ENCODE assay signal across 19 cellular contexts in the genomic region with DNA sequence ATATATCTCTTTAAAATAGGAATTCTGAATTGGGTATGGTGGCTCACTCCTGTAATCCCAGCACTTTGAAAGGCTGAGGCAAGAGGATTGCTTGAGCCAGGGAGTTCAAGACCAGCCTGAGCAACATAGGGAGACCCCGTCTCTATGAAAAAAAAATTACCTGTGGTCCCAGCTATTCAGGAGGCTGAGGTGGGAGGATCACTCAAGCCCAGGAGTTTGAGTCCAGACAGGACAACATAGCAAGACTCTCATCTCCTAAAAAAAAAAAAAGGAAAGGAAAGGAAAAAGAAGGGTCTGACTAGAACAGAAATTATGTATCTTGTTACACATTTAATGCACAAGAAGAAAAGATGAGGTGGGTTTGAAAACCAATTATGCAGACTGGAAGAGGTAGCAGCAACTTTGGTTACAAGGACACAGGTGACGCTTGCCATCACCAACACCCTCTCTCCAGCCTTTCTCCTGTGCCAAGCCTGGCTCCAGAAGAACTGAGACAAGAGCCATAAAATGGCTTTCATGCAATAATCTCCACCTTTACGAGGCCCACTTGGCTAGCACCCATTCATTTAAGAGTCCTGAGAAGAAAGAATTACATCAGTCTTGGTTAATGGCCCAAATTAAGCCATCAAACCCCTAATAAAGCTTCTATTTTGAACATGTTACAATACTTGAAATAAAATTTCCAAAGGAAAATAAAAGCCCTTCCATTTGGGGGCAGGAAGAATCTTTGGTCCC. TPM values are rescaled to one million over a fixed set of nuclear protein-coding genes. Genes with fewer than 3 reads are reported as not detected.
"Had no signal": no experiment of that assay in that cellular context is flagged by ENCODE, and none has a peak within 500 bp of the region (broad histone marks: within the 10 kb centered on the region; RNA-seq: fewer than 3 reads in every experiment).

No MANE protein-coding gene starts in this region.

- H3K27ac ChIP-seq: coronary artery, esophagus muscularis mucosa, neutrophil, right lobe of liver, skin epidermis, tibial artery had no signal

- H3K27me3 ChIP-seq: esophagus muscularis mucosa, neutrophil, right lobe of liver, tibial artery had no signal

- H3K4me3 ChIP-seq: coronary artery, esophagus muscularis mucosa, right lobe of liver, skin epidermis, tibial artery had no signal

- DNase-seq: activated CD4-positive, alpha-beta memory T cell treated with anti-CD3 and anti-CD28 coated beads for 36 hours; activated CD4-positive, alpha-beta T cell treated with anti-CD3 and anti-CD28 coated beads for 48 hours; activated naive CD4-positive, alpha-beta T cell treated with Interleukin-2 at 50 U/mL for 16 hours; activated naive CD8-positive, alpha-beta T cell treated with anti-CD3 and anti-CD28 coated beads for 36 hours; activated T-cell treated with anti-CD3 and anti-CD28 coated beads, Interleukin-2, amount 50 U/mL, for 48 hours; glutamatergic neuron; hippocampal formation; kidney glomerular epithelial cell; left ventricle myocardium superior; midbrain; right lobe of liver; stimulated activated CD4-positive, alpha-beta T cell treated with anti-CD3 and anti-CD28 coated beads, Interleukin-2, amount 100 ng/mL, for 24 hours; stimulated activated naive CD8-positive, alpha-beta T cell treated with anti-CD3 and anti-CD28 coated beads, Interleukin-15, amount 100 ng/mL, for 72 hours; tibial artery had no signal

- H3K36me3 ChIP-seq: esophagus muscularis mucosa, neutrophil, right lobe of liver, tibial artery had no signal

- H3K9me3 ChIP-seq: esophagus muscularis mucosa, neutrophil, right lobe of liver, tibial artery had no signal

- ATAC-seq: left ventricle myocardium superior; right lobe of liver; stimulated activated effector memory CD8-positive, alpha-beta T cell treated with anti-CD3 and anti-CD28 coated beads, Interleukin-12 subunit alpha, Interleukin-12 subunit beta, amount 100 ng/mL, for 72 hours; stimulated activated naive CD8-positive, alpha-beta T cell treated with anti-CD3 and anti-CD28 coated beads, Interleukin-15, amount 100 ng/mL, for 72 hours had no signal

RNA-seq across cellular contexts. Expression of a gene that starts 4.8 kb away (rescaled TPM):
- total RNA-seq: activated CD4-positive, alpha-beta memory T cell treated with anti-CD3 and anti-CD28 coated beads for 36 hours; activated naive CD8-positive, alpha-beta T cell treated with anti-CD3 and anti-CD28 coated beads for 36 hours had no signal
